Comparison of ENCODE assay signal across 1 cellular context in the genomic region with DNA sequence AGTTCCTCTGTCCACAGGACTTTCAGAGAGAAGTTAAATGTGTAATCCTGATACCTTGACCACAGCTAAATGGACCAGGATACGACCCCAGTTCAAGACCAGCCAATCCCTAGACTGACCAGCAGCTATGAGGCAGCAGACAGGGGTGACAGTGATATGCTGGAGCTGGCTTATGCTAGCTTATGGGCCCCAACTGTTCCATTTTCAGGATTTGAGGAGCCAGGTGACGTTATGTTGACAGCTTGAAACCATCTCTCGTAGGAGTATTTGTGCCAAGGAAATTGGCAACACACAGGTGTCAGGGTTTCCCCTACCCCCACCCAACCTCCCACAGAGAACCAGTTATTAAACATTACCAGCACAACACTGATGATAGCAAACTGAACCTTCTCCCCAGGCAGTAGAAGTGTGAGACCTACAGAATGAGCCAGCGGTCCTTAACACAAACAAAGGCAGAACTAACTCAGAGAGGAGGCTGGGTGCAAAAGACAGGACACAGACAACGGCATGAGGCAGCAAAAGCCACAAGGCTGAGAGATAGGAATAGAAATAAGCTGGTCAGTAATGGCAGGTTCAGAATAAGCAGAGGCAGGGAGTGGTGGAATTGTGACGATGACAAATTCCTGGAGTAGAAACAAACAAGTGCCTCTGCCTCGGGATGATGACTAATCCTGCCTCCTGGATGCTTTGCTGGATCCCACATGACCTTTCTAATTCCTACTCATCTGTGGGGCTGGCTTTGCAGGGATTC.
TF ChIP-seq lines count a peak whose summit lies in the region.

No MANE protein-coding gene starts in this region.

TF ChIP-seq in A549, 52 proteins besides CTCF, POLR2A, EP300 and RAD21 (continued from another document):
- no peak for TF ChIP-seq USF2 (IDR thresholded peaks at IDR 0.05)
- TF ChIP-seq, protein P1, sequence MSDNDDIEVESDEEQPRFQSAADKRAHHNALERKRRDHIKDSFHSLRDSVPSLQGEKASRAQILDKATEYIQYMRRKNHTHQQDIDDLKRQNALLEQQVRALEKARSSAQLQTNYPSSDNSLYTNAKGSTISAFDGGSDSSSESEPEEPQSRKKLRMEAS (IDR thresholded peaks at IDR 0.05), result no peak
- TF ChIP-seq GATA3 (IDR thresholded peaks at IDR 0.05; ENCODE audit: borderline replicate concordance), result peak; percentile 64; the same call in 1 of the 2 replicates
- no peak for TF ChIP-seq EHF (CRISPR knock-in tag; IDR thresholded peaks at IDR 0.05)
- TF ChIP-seq, protein P2, sequence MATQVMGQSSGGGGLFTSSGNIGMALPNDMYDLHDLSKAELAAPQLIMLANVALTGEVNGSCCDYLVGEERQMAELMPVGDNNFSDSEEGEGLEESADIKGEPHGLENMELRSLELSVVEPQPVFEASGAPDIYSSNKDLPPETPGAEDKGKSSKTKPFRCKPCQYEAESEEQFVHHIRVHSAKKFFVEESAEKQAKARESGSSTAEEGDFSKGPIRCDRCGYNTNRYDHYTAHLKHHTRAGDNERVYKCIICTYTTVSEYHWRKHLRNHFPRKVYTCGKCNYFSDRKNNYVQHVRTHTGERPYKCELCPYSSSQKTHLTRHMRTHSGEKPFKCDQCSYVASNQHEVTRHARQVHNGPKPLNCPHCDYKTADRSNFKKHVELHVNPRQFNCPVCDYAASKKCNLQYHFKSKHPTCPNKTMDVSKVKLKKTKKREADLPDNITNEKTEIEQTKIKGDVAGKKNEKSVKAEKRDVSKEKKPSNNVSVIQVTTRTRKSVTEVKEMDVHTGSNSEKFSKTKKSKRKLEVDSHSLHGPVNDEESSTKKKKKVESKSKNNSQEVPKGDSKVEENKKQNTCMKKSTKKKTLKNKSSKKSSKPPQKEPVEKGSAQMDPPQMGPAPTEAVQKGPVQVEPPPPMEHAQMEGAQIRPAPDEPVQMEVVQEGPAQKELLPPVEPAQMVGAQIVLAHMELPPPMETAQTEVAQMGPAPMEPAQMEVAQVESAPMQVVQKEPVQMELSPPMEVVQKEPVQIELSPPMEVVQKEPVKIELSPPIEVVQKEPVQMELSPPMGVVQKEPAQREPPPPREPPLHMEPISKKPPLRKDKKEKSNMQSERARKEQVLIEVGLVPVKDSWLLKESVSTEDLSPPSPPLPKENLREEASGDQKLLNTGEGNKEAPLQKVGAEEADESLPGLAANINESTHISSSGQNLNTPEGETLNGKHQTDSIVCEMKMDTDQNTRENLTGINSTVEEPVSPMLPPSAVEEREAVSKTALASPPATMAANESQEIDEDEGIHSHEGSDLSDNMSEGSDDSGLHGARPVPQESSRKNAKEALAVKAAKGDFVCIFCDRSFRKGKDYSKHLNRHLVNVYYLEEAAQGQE (IDR thresholded peaks at IDR 0.05), result no peak
- no peak for TF ChIP-seq RFX5 (IDR thresholded peaks at IDR 0.05)
- peak; percentile 74 for TF ChIP-seq JUNB (IDR thresholded peaks at IDR 0.05)
- no peak for TF ChIP-seq ZSCAN20 (CRISPR knock-in tag; IDR thresholded peaks at IDR 0.05)
